Comparison of ENCODE assay signal across 8 cellular contexts in genomic region chr12:80632835-80633234, GRCh38.
DNase-seq lines count a peak whose midpoint lies in the region; ATAC-seq and TF ChIP-seq lines count a peak whose summit lies in the region.

No MANE protein-coding gene starts in this region.

- H3K9me3 ChIP-seq in SU-DHL-6 (ENCODE audit: insufficient read depth, low read length), result no peaks in the 10 kb centered on the region

- peak; percentile 50 for DNase-seq in D341Med (ENCODE audit: low spot score)
- no peak for DNase-seq in HFF-Myc (ENCODE audit: extremely low read depth, low read depth)
- no peak for DNase-seq in kidney epithelial cell (ENCODE audit: low read depth)
- DNase-seq in SK-N-DZ (ENCODE audit: low spot score), result no peak
- no peak for DNase-seq in T-helper 1 cell

- H3F3A ChIP-seq in SU-DHL-6 (ENCODE audit: insufficient read depth), result no peaks in the 10 kb centered on the region

- no peaks in the 10 kb centered on the region for H3K36me3 ChIP-seq in SU-DHL-6 (ENCODE audit: low read length)
- no peaks in the 10 kb centered on the region for H3K36me3 ChIP-seq in kidney epithelial cell (ENCODE audit: control insufficient read depth, insufficient read depth, low read length)

- H4K20me1 ChIP-seq in SU-DHL-6 (ENCODE audit: low read depth, low read length), result no peaks in the 10 kb centered on the region

- TF ChIP-seq CTCF in HFF-Myc (IDR thresholded peaks at IDR 0.05; ENCODE audit: low read depth, low read length, missing control alignments) (peak; percentile 46), SU-DHL-6 (IDR thresholded peaks at IDR 0.05; ENCODE audit: insufficient read depth, low read length, poor library complexity, severe bottlenecking) (peak; percentile 41), kidney epithelial cell (IDR thresholded peaks at IDR 0.05; ENCODE audit: insufficient read depth, low read length, poor library complexity, severe bottlenecking) (peak; percentile 51)

- H3K9me2 ChIP-seq in SU-DHL-6 (replicated peaks; ENCODE audit: insufficient read depth, low read length), result no peaks in the 10 kb centered on the region

- ATAC-seq in HG02642 (IDR thresholded peaks at IDR 0.05; ENCODE audit: poor library complexity, unreplicated experiment) (no peak), GM19455 (IDR thresholded peaks at IDR 0.05; ENCODE audit: unreplicated experiment) (no peak)

- no peaks in the 10 kb centered on the region for H3K79me2 ChIP-seq in SU-DHL-6 (ENCODE audit: insufficient read depth, low read length)

- no peak overlapping the region for H3K9ac ChIP-seq in SU-DHL-6 (ENCODE audit: low read length)

- no peak overlapping the region for H3K4me2 ChIP-seq in SU-DHL-6 (ENCODE audit: low read depth, low read length, poor library complexity, severe bottlenecking)

- H3K27me3 ChIP-seq in SU-DHL-6 (ENCODE audit: low read length), result no peaks in the 10 kb centered on the region
- H3K27me3 ChIP-seq in kidney epithelial cell (ENCODE audit: control insufficient read depth, insufficient read depth, low read length), result no peaks in the 10 kb centered on the region

- H3K27ac ChIP-seq in SU-DHL-6 (ENCODE audit: low read depth, low read length), result no peak overlapping the region

- H2AFZ ChIP-seq in SU-DHL-6 (ENCODE audit: low read depth, low read length, severe bottlenecking), result no peak overlapping the region

- H3K4me3 ChIP-seq in HFF-Myc (replicated peaks; ENCODE audit: low read depth, low read length), result no peak overlapping the region
- H3K4me3 ChIP-seq in SU-DHL-6 (ENCODE audit: insufficient read depth, low read length, poor library complexity, severe bottlenecking), result no peak overlapping the region
- H3K4me3 ChIP-seq in kidney epithelial cell (ENCODE audit: low read depth, low read length), result no peak overlapping the region
